In genomic region chr5:57033503-57033902, GRCh38 we compare ENCODE assay signal across 23 cellular contexts.
"Had no signal": no experiment of that assay in that cellular context is flagged by ENCODE, and none has a peak within 500 bp of the region (broad histone marks: within the 10 kb centered on the region; RNA-seq: fewer than 3 reads in every experiment).

No MANE protein-coding gene starts in this region.

- H3K27me3 ChIP-seq: stomach had no signal

- H3K27ac ChIP-seq: dorsolateral prefrontal cortex, left ventricle myocardium inferior, lower lobe of right lung, neutrophil, psoas muscle, stomach, thoracic aorta had no signal

- FAIRE-seq: kidney had no signal

- H3K36me3 ChIP-seq: esophagus squamous epithelium, left ventricle myocardium inferior, lower lobe of right lung, neutrophil, stomach, thoracic aorta had no signal

- H3K4me1 ChIP-seq: left ventricle myocardium inferior, lower lobe of right lung, psoas muscle, stomach had no signal

- H3K9me3 ChIP-seq: esophagus squamous epithelium, left ventricle myocardium inferior, lower lobe of right lung, neutrophil, psoas muscle, stomach, thoracic aorta had no signal

- H3K4me3 ChIP-seq: dorsolateral prefrontal cortex, esophagus squamous epithelium, left ventricle myocardium inferior, lower lobe of right lung, psoas muscle, stomach, thoracic aorta had no signal

- DNase-seq: cortex of kidney; dorsolateral prefrontal cortex; effector CD8-positive, alpha-beta T cell; esophagus squamous epithelium; foreskin fibroblast; immature natural killer cell; kidney; left cardiac atrium; left ventricle myocardium inferior; lower lobe of right lung; mesendoderm; naive thymus-derived CD8-positive, alpha-beta T cell; psoas muscle; retina; stimulated activated CD4-positive, alpha-beta T cell treated with anti-CD3 and anti-CD28 coated beads, Interleukin-2, amount 100 ng/mL, for 24 hours; stimulated activated CD4-positive, alpha-beta T cell treated with anti-CD3 and anti-CD28 coated beads, Interleukin-4, amount 100 ng/mL, for 4 hours; stimulated activated naive CD4-positive, alpha-beta T cell; substantia nigra; trophoblast cell had no signal

- ATAC-seq: lower lobe of right lung; naive thymus-derived CD8-positive, alpha-beta T cell; psoas muscle; sciatic nerve had no signal
